ENCODE assay signal across 20 cellular contexts in the genomic region with DNA sequence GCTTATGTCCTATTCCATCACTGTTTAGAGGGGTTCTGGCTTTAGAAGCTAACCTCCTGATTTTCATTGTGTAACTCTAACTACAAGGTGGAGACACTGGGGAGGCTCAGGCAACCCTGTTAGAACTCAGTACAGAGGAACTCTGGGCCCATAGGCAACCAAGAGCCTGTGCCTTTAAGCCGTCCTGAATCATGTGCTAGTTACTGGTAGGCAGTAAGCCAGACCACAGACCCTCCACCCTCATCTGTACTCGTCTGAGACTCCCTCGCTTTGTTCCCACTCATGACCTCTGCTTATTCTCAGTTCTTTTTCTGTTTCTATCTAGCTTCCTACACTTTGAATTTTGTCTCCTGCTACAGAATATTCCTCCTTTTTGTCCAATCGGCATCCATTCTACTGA. TPM values are rescaled to one million over a fixed set of nuclear protein-coding genes. Genes with fewer than 3 reads are reported as not detected.
DNase-seq lines count a peak whose midpoint lies in the region; ATAC-seq, FAIRE-seq and TF ChIP-seq lines count a peak whose summit lies in the region.
"Had no signal": no experiment of that assay in that cellular context is flagged by ENCODE, and none has a peak within 500 bp of the region (broad histone marks: within the 10 kb centered on the region; RNA-seq: fewer than 3 reads in every experiment).

No MANE protein-coding gene starts in this region.

- H3K27me3 Mint-ChIP-seq in astrocyte (ENCODE audit: low read depth, unreplicated experiment) (no peaks in the 10 kb centered on the region), mesothelial cell of epicardium (ENCODE audit: low read depth) (peaks cover 3% of the 10 kb centered on the region)
- H3K27me3 Mint-ChIP-seq: brain; effector memory CD8-positive, alpha-beta T cell had no signal

- H3K4me1 Mint-ChIP-seq in astrocyte (ENCODE audit: low read depth, unreplicated experiment), result peaks cover 6% of the 10 kb centered on the region
- peaks cover 10% of the 10 kb centered on the region for H3K4me1 Mint-ChIP-seq in mesothelial cell of epicardium

- no peak overlapping the region for H2AFZ ChIP-seq in astrocyte (ENCODE audit: low read depth, low read length)

- H3K4me3 ChIP-seq in astrocyte (ENCODE audit: insufficient read depth, low read depth, low read length), result no peak overlapping the region

- no peak overlapping the region for H3K9ac ChIP-seq in astrocyte (ENCODE audit: low read length)

- no peaks in the 10 kb centered on the region for H4K20me1 ChIP-seq in astrocyte (ENCODE audit: insufficient read depth, low read length)

- no peak overlapping the region for H3K27ac ChIP-seq in astrocyte (ENCODE audit: low read depth, low read length)
- H3K27ac ChIP-seq: HL-60, RWPE1 had no signal

- H3K36me3 ChIP-seq in astrocyte (ENCODE audit: insufficient read depth, low read length), result no peaks in the 10 kb centered on the region

- H3K36me3 Mint-ChIP-seq in astrocyte (ENCODE audit: low read depth, unreplicated experiment), result no peaks in the 10 kb centered on the region
- no peaks in the 10 kb centered on the region for H3K36me3 Mint-ChIP-seq in mesothelial cell of epicardium
- H3K36me3 Mint-ChIP-seq: brain had no signal

- H3K27ac Mint-ChIP-seq in astrocyte (ENCODE audit: unreplicated experiment) (no peak overlapping the region), mesothelial cell of epicardium (no peak overlapping the region)
- H3K27ac Mint-ChIP-seq: brain; effector memory CD8-positive, alpha-beta T cell had no signal

- H3K4me1 ChIP-seq in astrocyte (ENCODE audit: insufficient read depth, low read length), result no peaks in the 10 kb centered on the region

- H3K4me2 ChIP-seq in astrocyte (ENCODE audit: low read length), result no peak overlapping the region

- no peaks in the 10 kb centered on the region for H3K9me3 ChIP-seq in astrocyte (ENCODE audit: insufficient read depth, low read depth, low read length)

- H3K4me3 Mint-ChIP-seq in astrocyte (ENCODE audit: unreplicated experiment) (no peak overlapping the region), mesothelial cell of epicardium (no peak overlapping the region)
- H3K4me3 Mint-ChIP-seq: brain; effector memory CD8-positive, alpha-beta T cell; immature natural killer cell had no signal

- DNase-seq in CD1c-positive myeloid dendritic cell (ENCODE audit: extremely low spot score) (peak; percentile 73), HT1080 (ENCODE audit: low read depth) (peak; percentile 71), astrocyte (ENCODE audit: low read depth) (peak; percentile 50), left lobe of liver (ENCODE audit: low spot score) (no peak), NCI-H1930 (lab: John Stamatoyannopoulos, UW) (no peak), HuH-7 (ENCODE audit: low spot score) (no peak), mesothelial cell of epicardium (ENCODE audit: low spot score in 2 of 2, unreplicated experiment in 2 of 2) (no peak), NCI-H1694 (lab: John Stamatoyannopoulos, UW) (no peak)
- DNase-seq: activated effector memory CD4-positive, alpha-beta T cell treated with Interleukin-2 at 50 U/mL for 16 hours; effector memory CD8-positive, alpha-beta T cell; immature natural killer cell; Karpas-422; NCI-H2081; stimulated activated CD4-positive, alpha-beta T cell treated with anti-CD3 and anti-CD28 coated beads, Interleukin-15, amount 100 ng/mL, for 24 hours; T-helper 2 cell had no signal

- no peaks in the 10 kb centered on the region for H3K79me2 ChIP-seq in astrocyte (ENCODE audit: insufficient read depth, low read length)

- H3K27me3 ChIP-seq in astrocyte (ENCODE audit: insufficient read depth, low read length), result no peaks in the 10 kb centered on the region

- TF ChIP-seq CTCF in astrocyte (IDR thresholded peaks at IDR 0.05; ENCODE audit: insufficient read depth, low read depth, low read length) (no peak), mesothelial cell of epicardium (IDR thresholded peaks at IDR 0.05; ENCODE audit: unreplicated experiment) (no peak)

- H3K9me3 Mint-ChIP-seq in astrocyte (ENCODE audit: unreplicated experiment), result no peaks in the 10 kb centered on the region
- H3K9me3 Mint-ChIP-seq in mesothelial cell of epicardium, result no peaks in the 10 kb centered on the region
- H3K9me3 Mint-ChIP-seq: effector memory CD8-positive, alpha-beta T cell; immature natural killer cell had no signal

- ATAC-seq in left lobe of liver, result peak; percentile 24
- ATAC-seq: effector memory CD8-positive, alpha-beta T cell had no signal

- FAIRE-seq in astrocyte (lab: Jason Lieb, UNC), result no peak
- FAIRE-seq: D721Med, H54 had no signal

RNA-seq across cellular contexts. Expression of gene TBC1D1, which starts 31.4 kb away (rescaled TPM):
- 127 and 129 TPM in 2 replicates for total RNA-seq in HT1080 (2014; rRNA removed; shearing (Covaris generic))
- polyA plus RNA-seq in HT1080 (2015; cell fraction: cytosol; rRNA removed), result 55.0 and 70.1 TPM in 2 replicates
- polyA plus RNA-seq in HT1080 (2015; cell fraction: nucleus; rRNA removed), result 36.1 and 47.6 TPM in 2 replicates
- total RNA-seq in astrocyte (54.5 and 59.8 TPM in 2 replicates), left lobe of liver (28.0 TPM), mesothelial cell of epicardium (78.9 to 89.2 TPM (median 83.9 TPM) in 3 replicates)

RNA-seq across cellular contexts. Expression of gene PTTG2, which starts 37.9 kb away (rescaled TPM):
- not detected in 2 replicates for total RNA-seq in HT1080 (2014; rRNA removed; shearing (Covaris generic))
- not detected in 2 replicates for polyA plus RNA-seq in HT1080 (2015; cell fraction: cytosol; rRNA removed)
- polyA plus RNA-seq in HT1080 (2015; cell fraction: nucleus; rRNA removed), result not detected in 2 replicates
- total RNA-seq in astrocyte (not detected in 2 replicates), left lobe of liver (not detected), mesothelial cell of epicardium (not detected in 3 replicates)
- polyA plus RNA-seq: immature natural killer cell had no signal

Comparison
In these comparisons a context has a peak if more than half of its experiments do, and no peak if none do; other contexts are left out.
1. DNase-seq: peak in CD1c-positive myeloid dendritic cell (single experiment), HT1080 (single experiment) and astrocyte (single experiment); none in left lobe of liver (single experiment), NCI-H1930 (0 of 2), HuH-7 (single experiment), mesothelial cell of epicardium (0 of 2) and NCI-H1694 (single experiment).